8 cellular contexts compared by ENCODE assay signal in the genomic region with DNA sequence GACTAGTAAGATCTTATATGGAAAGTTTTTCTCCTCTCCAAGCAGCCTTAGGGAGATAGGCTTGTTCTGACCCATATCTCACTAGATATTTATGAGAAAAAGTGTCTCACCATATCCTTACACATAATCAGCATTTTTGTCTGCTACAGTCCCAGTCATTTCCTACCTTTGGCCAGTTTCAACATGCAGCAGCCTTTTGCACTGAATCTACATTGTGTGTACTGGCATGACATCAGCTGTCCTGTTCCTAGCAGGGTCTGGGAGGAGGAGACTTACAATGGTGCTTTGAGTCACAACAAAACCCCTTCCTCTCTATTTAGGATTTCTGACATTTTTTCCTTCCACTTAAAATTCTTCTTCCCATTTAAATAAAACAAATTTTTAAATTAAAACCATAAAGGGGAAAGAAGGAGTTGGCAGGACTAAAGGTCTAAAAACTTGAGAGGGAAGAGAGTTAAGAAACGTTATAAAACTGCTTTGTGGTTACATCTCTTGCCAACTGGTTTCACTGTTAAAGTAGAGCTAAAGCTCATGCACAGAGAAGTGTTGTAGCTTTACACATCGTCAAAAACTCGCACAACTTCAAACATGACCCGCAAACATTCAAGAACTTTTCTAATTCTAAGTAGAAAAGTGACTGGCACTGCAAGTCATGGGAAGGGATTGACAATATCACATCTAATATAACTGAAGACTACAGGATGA. TPM values are rescaled to one million over a fixed set of nuclear protein-coding genes. Genes with fewer than 3 reads are reported as not detected.
A peak's percentile ranks its signal among the peaks of the same experiment; 100 is the strongest.
DNase-seq lines count a peak whose midpoint lies in the region; ATAC-seq, FAIRE-seq and TF ChIP-seq lines count a peak whose summit lies in the region.

No MANE protein-coding gene starts in this region.

- H3K4me2 ChIP-seq in GM12878 (ENCODE audit: control insufficient read depth, insufficient read depth) = peak overlapping the region; percentile 90

- intact Hi-C loops in GM12878 (cut with micrococcal nuclease; ENCODE audit: unreplicated experiment) = loop anchor here (2.0 to 5.0 kb wide), 3 partner anchors 26 to 92 kb away; a partner anchor contains a TSS

- peaks cover 7% of the 10 kb centered on the region for H3K36me3 Mint-ChIP-seq in CD4-positive, CD25-positive, alpha-beta regulatory T cell

- no peaks in the 10 kb centered on the region for H3K9me3 Mint-ChIP-seq in CD4-positive, CD25-positive, alpha-beta regulatory T cell

- peaks cover 48% of the 10 kb centered on the region for H3K4me1 ChIP-seq in CD4-positive, CD25-positive, alpha-beta regulatory T cell (ENCODE audit: control insufficient read depth, insufficient read depth, low read length, poor library complexity, severe bottlenecking)
- H3K4me1 ChIP-seq in GM12878 (ENCODE audit: control insufficient read depth, insufficient read depth, low read length) (peaks cover 9% of the 10 kb centered on the region), thymus (ENCODE audit: control insufficient read depth, insufficient read depth, low read length) (peaks cover 7% of the 10 kb centered on the region)

- H4K20me1 ChIP-seq in GM12878 (ENCODE audit: control insufficient read depth, insufficient read depth) = no peaks in the 10 kb centered on the region

- H3K4me1 Mint-ChIP-seq in CD4-positive, CD25-positive, alpha-beta regulatory T cell = peaks cover 0 to 60% (median 40%) of the 10 kb centered on the region in 4 donors

- H3K36me3 ChIP-seq in CD4-positive, CD25-positive, alpha-beta regulatory T cell (ENCODE audit: control insufficient read depth, insufficient read depth, low read length) = no peaks in the 10 kb centered on the region
- peaks cover 0 to 5% of the 10 kb centered on the region in 2 experiments; a peak in 2 of 4 replicates for H3K36me3 ChIP-seq in GM12878 (ENCODE audit: control insufficient read depth in 2 of 2, insufficient read depth in 2 of 2, low read length in 1 of 2)
- H3K36me3 ChIP-seq in kidney epithelial cell (ENCODE audit: control insufficient read depth, insufficient read depth, low read length) = no peaks in the 10 kb centered on the region
- no peaks in the 10 kb centered on the region for H3K36me3 ChIP-seq in thymus (ENCODE audit: control insufficient read depth, insufficient read depth)

- H2AFZ ChIP-seq in GM12878 (ENCODE audit: control insufficient read depth, low read depth, low read length) = no peak overlapping the region

- H3K9me3 ChIP-seq in CD4-positive, CD25-positive, alpha-beta regulatory T cell (ENCODE audit: control insufficient read depth in 2 of 2, low read length in 2 of 2) = no peaks in the 10 kb centered on the region
- H3K9me3 ChIP-seq in GM12878 (replicated peaks; ENCODE audit: control insufficient read depth, insufficient read depth, low read length) (no peaks in the 10 kb centered on the region), thymus (ENCODE audit: control insufficient read depth) (no peaks in the 10 kb centered on the region)

- no peaks in the 10 kb centered on the region for H3K27me3 ChIP-seq in CD4-positive, CD25-positive, alpha-beta regulatory T cell (ENCODE audit: control insufficient read depth, insufficient read depth, low read length)
- no peaks in the 10 kb centered on the region for H3K27me3 ChIP-seq in GM12878 (replicated peaks in 1 of 2; ENCODE audit: control insufficient read depth in 2 of 2, insufficient read depth in 2 of 2, low read length in 1 of 2)
- H3K27me3 ChIP-seq in kidney epithelial cell (ENCODE audit: control insufficient read depth, insufficient read depth, low read length) = no peaks in the 10 kb centered on the region
- no peaks in the 10 kb centered on the region for H3K27me3 ChIP-seq in thymus (ENCODE audit: control insufficient read depth, insufficient read depth)

- BruUV-seq in GM12878 (replicated peaks; lab: Mats Ljungman, UMichigan) = no TSS peak

- no peak for TF ChIP-seq POLR2A in GM12878 (IDR thresholded peaks at IDR 0.05; ENCODE audit: low read depth, low read length)

- peak overlapping the region; percentile 77 for H3K27ac ChIP-seq in CD4-positive, CD25-positive, alpha-beta regulatory T cell (ENCODE audit: insufficient read depth, low read length, poor library complexity, severe bottlenecking)
- H3K27ac ChIP-seq in GM12878 (ENCODE audit: control insufficient read depth, insufficient read depth) (peak overlapping the region; percentile 84), thymus (ENCODE audit: low read depth) (peak overlapping the region; percentile 64)

- SMC1A ChIA-PET in GM12878 (lab: Charles Lee; ENCODE audit: uncharacterized antibody, unreplicated experiment) = interaction anchor here (0.6 to 6.0 kb wide), 24 partner anchors 8 to 195 kb away, joined by 3 to 97 read pairs (median 7); a partner anchor contains a TSS

- H3K27me3 Mint-ChIP-seq in CD4-positive, CD25-positive, alpha-beta regulatory T cell = no peaks in the 10 kb centered on the region

- peak overlapping the region in 2 of 3 donors; percentile 92 to 94 for H3K27ac Mint-ChIP-seq in CD4-positive, CD25-positive, alpha-beta regulatory T cell

- no peak overlapping the region for H3K4me3 Mint-ChIP-seq in CD4-positive, CD25-positive, alpha-beta regulatory T cell

- H3K9ac ChIP-seq in GM12878 (ENCODE audit: control insufficient read depth, insufficient read depth, low read length) = peak overlapping the region; percentile 82

- TF ChIP-seq CTCF in GM12878 (IDR thresholded peaks at IDR 0.05 in 2 of 3, conservative IDR thresholded peaks at IDR 0.05 in 1 of 3; ENCODE audit: control insufficient read depth in 2 of 3, extremely low read depth in 1 of 3, insufficient read depth in 1 of 3, low read depth in 3 of 3, low read length in 3 of 3) (no peak), kidney epithelial cell (IDR thresholded peaks at IDR 0.05; ENCODE audit: insufficient read depth, low read length, poor library complexity, severe bottlenecking) (no peak)

- POLR2A ChIA-PET in GM12878 (lab: Charles Lee) = interaction anchor here (1.0 to 6.7 kb wide), 9 partner anchors 9 to 109 kb away, joined by 3 to 54 read pairs (median 23); a partner anchor contains a TSS

- DNase-seq in CD4-positive, CD25-positive, alpha-beta regulatory T cell = peak in 1 of 3 donors; percentile 68
- peak; percentile 59 for DNase-seq in MV-4-11 (lab: John Stamatoyannopoulos, UW)
- peak; percentile 57 for DNase-seq in GM12878 (ENCODE audit: low read depth, low spot score)
- DNase-seq in kidney epithelial cell (ENCODE audit: low read depth) = no peak
- DNase-seq in effector CD4-positive, alpha-beta T cell = no peak

- peak; percentile 30 for TF ChIP-seq RAD21 in GM12878 (IDR thresholded peaks at IDR 0.05; ENCODE audit: insufficient read depth, low read depth, low read length)

- RAD21 ChIA-PET in GM12878 (lab: Charles Lee; ENCODE audit: unreplicated experiment) = interaction anchor here (0.9 to 4.9 kb wide), 22 partner anchors 9 to 297 kb away, joined by 3 to 63 read pairs (median 10); a partner anchor contains a TSS

- CTCF ChIA-PET in GM12878 (lab: Yijun Ruan, JAX) = interaction anchor here (0.7 to 5.5 kb wide), 21 partner anchors 9 to 1157 kb away, joined by 3 to 42 read pairs (median 4); a partner anchor contains a TSS

- FAIRE-seq in GM12878 (lab: Jason Lieb, UNC) = peak; percentile 44

- in situ Hi-C loops in GM12878 (cut with MboI) = no loop called here

- H3K79me2 ChIP-seq in GM12878 (ENCODE audit: control insufficient read depth, insufficient read depth, low read length) = peaks cover 72% of the 10 kb centered on the region

- 0% methylated on average over 4 of the region's 4 CpGs for WGBS in GM12878 (ENCODE audit: insufficient coverage, insufficient replicate concordance, low lambda C conversion rate, missing lambda C conversion rate)
- WGBS in thymus = 11% methylated on average over 4 of the region's 4 CpGs

- peak; percentile 29 to 32 for ATAC-seq in CD4-positive, CD25-positive, alpha-beta regulatory T cell (ENCODE audit: low read depth in 2 of 2)
- ATAC-seq in GM19463 (IDR thresholded peaks at IDR 0.05; ENCODE audit: unreplicated experiment) (peak; percentile 61), GM12878 (peak; percentile 71), GM21447 (IDR thresholded peaks at IDR 0.05; ENCODE audit: unreplicated experiment) (no peak)

- H3K4me3 ChIP-seq in CD4-positive, CD25-positive, alpha-beta regulatory T cell (ENCODE audit: low read depth, low read length) = peak overlapping the region; percentile 97
- peak overlapping the region; percentile 86 for H3K4me3 ChIP-seq in GM12878
- H3K4me3 ChIP-seq in kidney epithelial cell (ENCODE audit: low read depth, low read length) = peak overlapping the region; percentile 64
- peak overlapping the region; percentile 52 for H3K4me3 ChIP-seq in thymus (ENCODE audit: low read length)

- TF ChIP-seq EP300 in GM12878 (IDR thresholded peaks at IDR 0.05; ENCODE audit: borderline replicate concordance in 1 of 2, control insufficient read depth in 1 of 2, low read depth in 2 of 2, low read length in 2 of 2) = no peak

TF ChIP-seq in GM12878, 131 proteins besides CTCF, POLR2A, EP300 and RAD21 (continues in another document):
- TF ChIP-seq ZNF24 (IDR thresholded peaks at IDR 0.05) = no peak
- TF ChIP-seq NFYA (IDR thresholded peaks at IDR 0.05; ENCODE audit: borderline replicate concordance, low read depth, low read length) = no peak
- peak; percentile 65; the same call in 1 of the 2 replicates for TF ChIP-seq RUNX3 (IDR thresholded peaks at IDR 0.05; ENCODE audit: low read length)
- TF ChIP-seq STAT3 (IDR thresholded peaks at IDR 0.05; ENCODE audit: low read depth, low read length) = no peak
- no peak for TF ChIP-seq RBBP5 (conservative IDR thresholded peaks at IDR 0.05)
- TF ChIP-seq TCF12 (IDR thresholded peaks at IDR 0.05; ENCODE audit: low read depth, low read length) = no peak

RNA-seq across cellular contexts. Expression of a gene that starts 53.3 kb away (rescaled TPM):
- 61.9 TPM for total RNA-seq in CD4-positive, CD25-positive, alpha-beta regulatory T cell
- 10 to 100 TPM; 45.4 to 59.6 (median 51.8) TPM for polyA plus RNA-seq in CD4-positive, CD25-positive, alpha-beta regulatory T cell
- total RNA-seq in GM12878 (2013; cell fraction: nucleolus; rRNA removed) = 74.0 and 78.3 TPM in 2 replicates
- total RNA-seq in GM12878 (2014; rRNA removed) (29.8 and 33.7 TPM in 2 replicates), GM12878 (2014; rRNA removed; fragmentation: Illumina TruSeq; extraction: Trizol) (20.7 and 25.4 TPM in 2 replicates), GM12878 (2021) (29.8 and 33.8 TPM in 2 replicates), kidney epithelial cell (40.3 and 40.9 TPM in 2 replicates)
- polyA plus RNA-seq in GM12878 (2011; ENCODE audit: low read depth) = 28.1 TPM
- polyA plus RNA-seq in GM12878 (2011; rRNA removed) (45.7 and 50.1 TPM in 2 replicates), GM12878 (2014; fragmentation: Illumina TruSeq; extraction: Trizol) (26.5 and 36.3 TPM in 2 replicates), GM12878 (2014; fragmentation: Nextera tagmentation; extraction: Ambion mirVana) (10 to 100 TPM in 1 of 2 experiments, 1 to 10 TPM in 1; 6.8 to 12.2 TPM), GM12878 (2014; rRNA removed) (29.1 and 35.9 TPM in 2 replicates), GM12878 (2016; fragmentation: Nextera tagmentation; extraction: Ambion mirVana) (10 to 100 TPM; 43.8 to 44.4 TPM), thymus (130 TPM)
- polyA plus RNA-seq in GM12878 (2011; cell fraction: cytosol; rRNA removed) = 36.7 and 48.3 TPM in 2 replicates
- 50.5 and 54.8 TPM in 2 replicates for polyA plus RNA-seq in GM12878 (2011; cell fraction: nucleus; rRNA removed)
- 21.7 and 27.5 TPM in 2 replicates for polyA plus RNA-seq in GM12878 (2012)
- 63.1 and 77.6 TPM in 2 replicates for polyA minus RNA-seq in GM12878 (2011; rRNA and poly(A)+ RNA removed)
- 14.2 and 23.8 TPM in 2 replicates for polyA minus RNA-seq in GM12878 (2011; cell fraction: cytosol; rRNA and poly(A)+ RNA removed)
- 23.0 and 31.8 TPM in 2 replicates for polyA minus RNA-seq in GM12878 (2011; cell fraction: nucleus; rRNA and poly(A)+ RNA removed)

Comparison
In these comparisons a context has a peak if more than half of its experiments do, and no peak if none do; other contexts are left out.
1. DNase-seq: peak in MV-4-11 (single experiment) and GM12878 (single experiment); none in kidney epithelial cell (single experiment) and effector CD4-positive, alpha-beta T cell (single experiment).
2. Peak in every context shown above with its lines, with median percentiles within 50 percentile points of each other: H3K27ac ChIP-seq and H3K4me3 ChIP-seq.